18 cellular contexts compared by ENCODE assay signal in the genomic region with DNA sequence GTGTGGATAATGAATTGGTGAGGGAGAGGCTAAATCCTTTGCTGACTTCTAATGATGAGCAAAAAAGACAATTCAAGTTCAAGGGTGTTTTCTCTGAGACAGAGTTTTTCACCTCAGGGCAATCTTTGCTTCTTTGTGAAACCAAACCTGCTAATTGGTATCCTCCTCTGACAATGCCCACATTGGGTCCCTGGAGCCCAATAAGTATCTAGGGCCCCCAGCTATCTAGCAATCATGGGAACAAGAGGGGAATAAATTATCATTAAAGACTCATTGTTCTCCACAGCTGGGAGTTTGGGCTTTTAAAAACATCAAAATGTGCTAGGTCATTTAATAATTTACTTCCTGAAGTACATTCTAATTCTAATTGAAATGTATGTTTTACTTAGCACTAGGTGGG.
DNase-seq lines count a peak whose midpoint lies in the region; ATAC-seq, FAIRE-seq and TF ChIP-seq lines count a peak whose summit lies in the region.
"Had no signal": no experiment of that assay in that cellular context is flagged by ENCODE, and none has a peak within 500 bp of the region (broad histone marks: within the 10 kb centered on the region; RNA-seq: fewer than 3 reads in every experiment).

No MANE protein-coding gene starts in this region.

- CTCF ChIA-PET in GM12878 (lab: Yijun Ruan, JAX), result no interaction called here

- no peak overlapping the region for H3K4me2 ChIP-seq in GM12878 (ENCODE audit: control insufficient read depth, insufficient read depth)

- no peak overlapping the region for H3K9ac ChIP-seq in GM12878 (ENCODE audit: control insufficient read depth, insufficient read depth, low read length)

- H3K4me1 Mint-ChIP-seq in nephron, result peaks cover 32% of the 10 kb centered on the region
- H3K4me1 Mint-ChIP-seq: CD14-positive monocyte; CD8-positive, alpha-beta memory T cell had no signal

- H3K4me3 ChIP-seq in GM12878, result no peak overlapping the region

- no peak for TF ChIP-seq RAD21 in GM12878 (IDR thresholded peaks at IDR 0.05; ENCODE audit: insufficient read depth, low read depth, low read length)

- H3K27ac ChIP-seq in GM12878 (ENCODE audit: control insufficient read depth, insufficient read depth), result no peak overlapping the region
- H3K27ac ChIP-seq: 22Rv1, HL-60 had no signal

- H3K36me3 ChIP-seq in GM12878 (ENCODE audit: control insufficient read depth in 2 of 2, insufficient read depth in 2 of 2, low read length in 1 of 2), result no peaks in the 10 kb centered on the region

- H3K36me3 Mint-ChIP-seq in nephron (ENCODE audit: low read depth), result peaks cover 5% of the 10 kb centered on the region
- H3K36me3 Mint-ChIP-seq: CD14-positive monocyte; CD8-positive, alpha-beta memory T cell had no signal

- H3K9me3 Mint-ChIP-seq in nephron, result peaks cover 13% of the 10 kb centered on the region
- H3K9me3 Mint-ChIP-seq: CD8-positive, alpha-beta memory T cell had no signal

- SMC1A ChIA-PET in GM12878 (lab: Charles Lee; ENCODE audit: uncharacterized antibody, unreplicated experiment), result no interaction called here

- H3K27ac Mint-ChIP-seq in nephron, result peak overlapping the region; percentile 80 to 88 (median 85)
- H3K27ac Mint-ChIP-seq: CD8-positive, alpha-beta memory T cell; HFFc6 had no signal

- H3K27me3 Mint-ChIP-seq in nephron (ENCODE audit: low read depth), result no peaks in the 10 kb centered on the region

- H2AFZ ChIP-seq in GM12878 (ENCODE audit: control insufficient read depth, low read depth, low read length), result no peak overlapping the region

- no peak for FAIRE-seq in GM12878 (lab: Jason Lieb, UNC)
- FAIRE-seq: GM12891, GM19239, H1 had no signal

- BruUV-seq in GM12878 (replicated peaks; lab: Mats Ljungman, UMichigan), result no TSS peak

- no peak for TF ChIP-seq POLR2A in GM12878 (IDR thresholded peaks at IDR 0.05; ENCODE audit: low read depth, low read length)

- H3K27me3 ChIP-seq in GM12878 (replicated peaks in 1 of 2; ENCODE audit: control insufficient read depth in 2 of 2, insufficient read depth in 2 of 2, low read length in 1 of 2), result no peaks in the 10 kb centered on the region

- ATAC-seq in GM12878 (no peak), GM18873 (IDR thresholded peaks at IDR 0.05; ENCODE audit: low FRiP score, unreplicated experiment) (no peak), GM21786 (IDR thresholded peaks at IDR 0.05; ENCODE audit: unreplicated experiment) (no peak)

- no peaks in the 10 kb centered on the region for H3K4me1 ChIP-seq in GM12878 (ENCODE audit: control insufficient read depth, insufficient read depth, low read length)

- H3K79me2 ChIP-seq in GM12878 (ENCODE audit: control insufficient read depth, insufficient read depth, low read length), result no peaks in the 10 kb centered on the region

- POLR2A ChIA-PET in GM12878 (lab: Charles Lee), result no interaction called here

- in situ Hi-C loops in GM12878 (cut with MboI) (no loop called here), G401 (cut with HindIII; ENCODE audit: low sequenced_read_pairs) (no loop called here)

- no peak for TF ChIP-seq EP300 in GM12878 (IDR thresholded peaks at IDR 0.05; ENCODE audit: borderline replicate concordance in 1 of 2, control insufficient read depth in 1 of 2, low read depth in 2 of 2, low read length in 2 of 2)

- no peak overlapping the region for H3K4me3 Mint-ChIP-seq in nephron
- H3K4me3 Mint-ChIP-seq: CD14-positive monocyte; CD8-positive, alpha-beta memory T cell; HFFc6 had no signal

- H3K9me3 ChIP-seq in GM12878 (replicated peaks; ENCODE audit: control insufficient read depth, insufficient read depth, low read length), result no peaks in the 10 kb centered on the region

- RAD21 ChIA-PET in GM12878 (lab: Charles Lee; ENCODE audit: unreplicated experiment), result no interaction called here

- intact Hi-C loops in GM12878 (cut with micrococcal nuclease; ENCODE audit: unreplicated experiment), result no loop called here

- TF ChIP-seq CTCF in GM12878 (IDR thresholded peaks at IDR 0.05 in 2 of 3, conservative IDR thresholded peaks at IDR 0.05 in 1 of 3; ENCODE audit: control insufficient read depth in 2 of 3, extremely low read depth in 1 of 3, insufficient read depth in 1 of 3, low read depth in 3 of 3, low read length in 3 of 3) (no peak), nephron (IDR thresholded peaks at IDR 0.05; ENCODE audit: unreplicated experiment in 3 of 3) (no peak)

- H4K20me1 ChIP-seq in GM12878 (ENCODE audit: control insufficient read depth, insufficient read depth), result no peaks in the 10 kb centered on the region

- DNase-seq in NCI-H2081 (lab: John Stamatoyannopoulos, UW) (peak; percentile 1 to 45), NCI-H2081 treated with DMSO at 0.1 percent for 48 hours (lab: John Stamatoyannopoulos, UW) (no peak), NCI-H1436 treated with DMSO at 0.1 percent for 48 hours (lab: John Stamatoyannopoulos, UW) (peak; percentile 68), GM12878 (ENCODE audit: low read depth, low spot score) (no peak), G401 (ENCODE audit: low spot score) (no peak)
- DNase-seq: CD8-positive, alpha-beta memory T cell; DMS53; HCEC 1CT; HFFc6 had no signal

TF ChIP-seq in GM12878, 131 proteins besides CTCF, POLR2A, EP300 and RAD21:
- peak; percentile 63 for TF ChIP-seq MEF2B (IDR thresholded peaks at IDR 0.05; ENCODE audit: partially characterized antibody, poor library complexity, severe bottlenecking)
- TF ChIP-seq SMAD1 (IDR thresholded peaks at IDR 0.05; ENCODE audit: low read depth, partially characterized antibody), result no peak

Comparison
In these comparisons a context has a peak if more than half of its experiments do, and no peak if none do; other contexts are left out.
1. DNase-seq: peak in NCI-H2081 (2 of 2) and NCI-H1436 treated with DMSO at 0.1 percent for 48 hours (single experiment); none in NCI-H2081 treated with DMSO at 0.1 percent for 48 hours (single experiment), GM12878 (single experiment) and G401 (single experiment).